18 cellular contexts compared by ENCODE assay signal in genomic region chr7:28347462-28347861, GRCh38.
A peak's percentile ranks its signal among the peaks of the same experiment; 100 is the strongest.
DNase-seq lines count a peak whose midpoint lies in the region; ATAC-seq and TF ChIP-seq lines count a peak whose summit lies in the region.
"Had no signal": no experiment of that assay in that cellular context is flagged by ENCODE, and none has a peak within 500 bp of the region (broad histone marks: within the 10 kb centered on the region; RNA-seq: fewer than 3 reads in every experiment).

No MANE protein-coding gene starts in this region.

- no peaks in the 10 kb centered on the region for H3K9me3 ChIP-seq in esophagus muscularis mucosa

- ATAC-seq in GM19023 (IDR thresholded peaks at IDR 0.05; ENCODE audit: unreplicated experiment) = no peak
- ATAC-seq: activated T-cell treated with anti-CD3 and anti-CD28 coated beads, Interleukin-2, amount 50 U/mL, for 72 hours had no signal

- peak overlapping the region; percentile 59 to 66 (median 62) for H3K27ac ChIP-seq in esophagus muscularis mucosa (replicated peaks in 1 of 4)

- no peaks in the 10 kb centered on the region for H3K36me3 ChIP-seq in esophagus muscularis mucosa

- no peak overlapping the region for H3K4me3 Mint-ChIP-seq in nephron
- H3K4me3 Mint-ChIP-seq: activated CD4-positive, alpha-beta memory T cell treated with anti-CD3 and anti-CD28 coated beads for 36 hours; activated T-cell treated with anti-CD3 and anti-CD28 coated beads, Interleukin-2, amount 50 U/mL, for 72 hours; CD14-positive monocyte; naive B cell had no signal

- peaks cover 17 to 31% (median 26%) of the 10 kb centered on the region in 4 donors for H3K4me1 ChIP-seq in esophagus muscularis mucosa

- no peaks in the 10 kb centered on the region for H3K27me3 ChIP-seq in esophagus muscularis mucosa

- H3K4me3 ChIP-seq in AG10803 (ENCODE audit: low read length) (no peak overlapping the region), esophagus muscularis mucosa (no peak overlapping the region)

- H3K4me1 Mint-ChIP-seq in nephron = peaks cover 33% of the 10 kb centered on the region
- H3K4me1 Mint-ChIP-seq: CD14-positive monocyte, naive B cell had no signal

- TF ChIP-seq CTCF in AG10803 (conservative IDR thresholded peaks at IDR 0.05; ENCODE audit: low read length) = no peak
- TF ChIP-seq CTCF in esophagus muscularis mucosa (IDR thresholded peaks at IDR 0.05) = no peak
- TF ChIP-seq CTCF in nephron (IDR thresholded peaks at IDR 0.05; ENCODE audit: unreplicated experiment in 3 of 3) = no peak

- 49% methylated on average over 4 of the region's 4 CpGs for WGBS in esophagus muscularis mucosa

- peak; percentile 92 for DNase-seq in AG10803 (ENCODE audit: low read depth)
- peak; percentile 90 for DNase-seq in HS-5 (ENCODE audit: low read depth)
- no peak for DNase-seq in esophagus muscularis mucosa (ENCODE audit: extremely low spot score)
- DNase-seq in DMS153 (lab: John Stamatoyannopoulos, UW) = no peak
- no peak for DNase-seq in SIG-M5 (lab: John Stamatoyannopoulos, UW)
- no peak for DNase-seq in HK-2 (ENCODE audit: unreplicated experiment)
- DNase-seq: activated CD4-positive, alpha-beta memory T cell treated with anti-CD3 and anti-CD28 coated beads for 36 hours; activated T-cell treated with anti-CD3 and anti-CD28 coated beads, Interleukin-2, amount 50 U/mL, for 72 hours; cortex of kidney; hypothalamus; MV-4-11; naive B cell; NCI-H2081 treated with DMSO at 0.1 percent for 48 hours; OCI-M1; SW 1271 had no signal

- intact Hi-C loops in esophagus muscularis mucosa (cut with DNase I) = no loop called here

- H3K27ac Mint-ChIP-seq in nephron = peak overlapping the region; percentile 43 to 61 (median 54)
- H3K27ac Mint-ChIP-seq: activated CD4-positive, alpha-beta memory T cell treated with anti-CD3 and anti-CD28 coated beads for 36 hours; activated T-cell treated with anti-CD3 and anti-CD28 coated beads, Interleukin-2, amount 50 U/mL, for 72 hours; CD14-positive monocyte; naive B cell had no signal

- TF ChIP-seq POLR2A in esophagus muscularis mucosa (IDR thresholded peaks at IDR 0.05; ENCODE audit: low read depth) = no peak

- H3K27me3 Mint-ChIP-seq in nephron (ENCODE audit: low read depth) = peaks cover 3% of the 10 kb centered on the region

- no peaks in the 10 kb centered on the region for H3K36me3 Mint-ChIP-seq in nephron (ENCODE audit: low read depth)
- H3K36me3 Mint-ChIP-seq: activated CD4-positive, alpha-beta memory T cell treated with anti-CD3 and anti-CD28 coated beads for 36 hours; CD14-positive monocyte; naive B cell had no signal

- no peak for TF ChIP-seq EP300 in esophagus muscularis mucosa (IDR thresholded peaks at IDR 0.05)

- H3K9me3 Mint-ChIP-seq in nephron = peaks cover 11% of the 10 kb centered on the region
- H3K9me3 Mint-ChIP-seq: activated CD4-positive, alpha-beta memory T cell treated with anti-CD3 and anti-CD28 coated beads for 36 hours had no signal

Comparison
In these comparisons a context has a peak if more than half of its experiments do, and no peak if none do; other contexts are left out.
1. DNase-seq: peak in AG10803 (single experiment) and HS-5 (single experiment); none in esophagus muscularis mucosa (single experiment), DMS153 (single experiment), SIG-M5 (single experiment) and HK-2 (single experiment).